17 cellular contexts compared by ENCODE assay signal in genomic region chr2:60671971-60672370, GRCh38.
DNase-seq lines count a peak whose midpoint lies in the region; ATAC-seq and TF ChIP-seq lines count a peak whose summit lies in the region.
"Had no signal": no experiment of that assay in that cellular context is flagged by ENCODE, and none has a peak within 500 bp of the region (broad histone marks: within the 10 kb centered on the region; RNA-seq: fewer than 3 reads in every experiment).

No MANE protein-coding gene starts in this region.

- 0 out of 2 replicates have a peak overlapping the region, but pooled peaks have one; percentile 10 for H3K27ac Mint-ChIP-seq in GM23338
- H3K27ac Mint-ChIP-seq: B cell; CD4-positive, alpha-beta T cell; CD8-positive, alpha-beta T cell had no signal

- H3K79me2 ChIP-seq in GM23338 (replicated peaks; ENCODE audit: insufficient read depth) (no peaks in the 10 kb centered on the region), neural cell (replicated peaks; ENCODE audit: insufficient read depth, low read length) (no peaks in the 10 kb centered on the region)

- TF ChIP-seq POLR2A in uterus (IDR thresholded peaks at IDR 0.05) = no peak

- H3K27me3 ChIP-seq in GM23338 (ENCODE audit: insufficient read depth) = no peaks in the 10 kb centered on the region
- H3K27me3 ChIP-seq in neural cell (ENCODE audit: insufficient read depth, low read depth, low read length) = no peaks in the 10 kb centered on the region
- H3K27me3 ChIP-seq in uterus = no peaks in the 10 kb centered on the region
- H3K27me3 ChIP-seq: BLaER1 treated with 17β-estradiol and CSF1 and Interleukin-3, amounts not matched to agents 10 nM and 100 nM had no signal

- H3K4me1 ChIP-seq in GM23338 (ENCODE audit: insufficient read depth) = peaks cover 17% of the 10 kb centered on the region
- H3K4me1 ChIP-seq in uterus = no peaks in the 10 kb centered on the region
- H3K4me1 ChIP-seq: A549, Caco-2 had no signal

- no peak overlapping the region for H3K9ac ChIP-seq in neural cell (ENCODE audit: low read length)
- H3K9ac ChIP-seq: BLaER1 treated with 17β-estradiol and CSF1 and Interleukin-3, amounts not matched to agents 10 nM and 100 nM had no signal

- TF ChIP-seq RAD21 in neural cell (conservative IDR thresholded peaks at IDR 0.05) = no peak

- H2AFZ ChIP-seq in GM23338 = peak overlapping the region; percentile 45; the same call in 1 of the 2 replicates
- H2AFZ ChIP-seq in neural cell (ENCODE audit: low read depth, low read length) = no peak overlapping the region

- H3K36me3 Mint-ChIP-seq in GM23338 (ENCODE audit: low read depth) = no peaks in the 10 kb centered on the region
- H3K36me3 Mint-ChIP-seq: CD8-positive, alpha-beta T cell had no signal

- H4K20me1 ChIP-seq in GM23338 (replicated peaks; ENCODE audit: insufficient read depth) (no peaks in the 10 kb centered on the region), neural cell (ENCODE audit: insufficient read depth) (no peaks in the 10 kb centered on the region)
- H4K20me1 ChIP-seq: BLaER1 treated with 17β-estradiol and CSF1 and Interleukin-3, amounts not matched to agents 10 nM and 100 nM had no signal

- H3K4me3 ChIP-seq in GM23338 (no peak overlapping the region), neural cell (ENCODE audit: low read length) (peak overlapping the region; percentile 15), uterus (no peak overlapping the region)
- H3K4me3 ChIP-seq: A549; BLaER1 treated with 17β-estradiol and CSF1 and Interleukin-3, amounts not matched to agents 10 nM and 100 nM had no signal

- no peaks in the 10 kb centered on the region for H3K9me3 ChIP-seq in neural cell (ENCODE audit: low read length)
- H3K9me3 ChIP-seq in uterus = no peaks in the 10 kb centered on the region
- H3K9me3 ChIP-seq: A549; BLaER1 treated with 17β-estradiol and CSF1 and Interleukin-3, amounts not matched to agents 10 nM and 100 nM; Caco-2 had no signal

- ATAC-seq in GM23338 = no peak
- no peak for ATAC-seq in GM21619 (IDR thresholded peaks at IDR 0.05; ENCODE audit: unreplicated experiment)
- ATAC-seq: A549; CD8-positive, alpha-beta T cell had no signal

- intact Hi-C loops in uterus (cut with DNase I; ENCODE audit: low total_unique reads) = no loop called here

- no peaks in the 10 kb centered on the region for H3K9me3 Mint-ChIP-seq in GM23338
- H3K9me3 Mint-ChIP-seq: CD4-positive, alpha-beta T cell; CD8-positive, alpha-beta T cell had no signal

- H3K27me3 Mint-ChIP-seq in GM23338 (ENCODE audit: insufficient read depth, low read depth, poor library complexity) = peaks cover 3% of the 10 kb centered on the region
- H3K27me3 Mint-ChIP-seq: B cell had no signal

- no peak overlapping the region for H3K4me3 Mint-ChIP-seq in GM23338
- H3K4me3 Mint-ChIP-seq: B cell; CD4-positive, alpha-beta T cell; CD8-positive, alpha-beta T cell had no signal

- H3K36me3 ChIP-seq in GM23338 (ENCODE audit: insufficient read depth) = no peaks in the 10 kb centered on the region
- H3K36me3 ChIP-seq in neural cell (ENCODE audit: insufficient read depth, low read length) = no peaks in the 10 kb centered on the region
- no peaks in the 10 kb centered on the region for H3K36me3 ChIP-seq in uterus
- H3K36me3 ChIP-seq: BLaER1 treated with 17β-estradiol and CSF1 and Interleukin-3, amounts not matched to agents 10 nM and 100 nM had no signal

- H3K9me2 ChIP-seq in GM23338 (ENCODE audit: insufficient read depth) (no peaks in the 10 kb centered on the region), neural cell (ENCODE audit: insufficient read depth, low read length) (no peaks in the 10 kb centered on the region)

- DNase-seq in GM23338 (ENCODE audit: low spot score) (no peak), putamen (ENCODE audit: low spot score) (peak; percentile 61), uterus (no peak)
- DNase-seq: AML-193; Caco-2; Calu3; CD4-positive, alpha-beta T cell; CD8-positive, alpha-beta T cell; DMS79 treated with DMSO at 0.1 percent for 48 hours; GF-D8 had no signal

- TF ChIP-seq EP300 in neural cell (conservative IDR thresholded peaks at IDR 0.05; ENCODE audit: poor library complexity, severe bottlenecking) = peak; percentile 41

- H3K27ac ChIP-seq in GM23338 (ENCODE audit: low read depth) = no peak overlapping the region
- peak overlapping the region; percentile 20 for H3K27ac ChIP-seq in neural cell (ENCODE audit: low read length)
- no peak overlapping the region for H3K27ac ChIP-seq in uterus
- H3K27ac ChIP-seq: 22Rv1; A549; BLaER1 treated with 17β-estradiol and CSF1 and Interleukin-3, amounts not matched to agents 10 nM and 100 nM; C4-2B had no signal

- no peak for TF ChIP-seq CTCF in GM23338 (conservative IDR thresholded peaks at IDR 0.05; ENCODE audit: low read depth in 2 of 2)
- no peak for TF ChIP-seq CTCF in neural cell (IDR thresholded peaks at IDR 0.05; ENCODE audit: poor library complexity, severe bottlenecking)
- no peak for TF ChIP-seq CTCF in uterus (IDR thresholded peaks at IDR 0.05)

- H3K4me1 Mint-ChIP-seq in GM23338 = peaks cover 15% of the 10 kb centered on the region; the same call in 2 of the 3 replicates

- H3K4me2 ChIP-seq in GM23338 (no peak overlapping the region), neural cell (ENCODE audit: low read length) (no peak overlapping the region)
- H3K4me2 ChIP-seq: A549; BLaER1 treated with 17β-estradiol and CSF1 and Interleukin-3, amounts not matched to agents 10 nM and 100 nM had no signal

- no peaks in the 10 kb centered on the region for H3F3A ChIP-seq in GM23338 (replicated peaks; ENCODE audit: low read depth)
- no peaks in the 10 kb centered on the region for H3F3A ChIP-seq in neural cell (ENCODE audit: insufficient read depth, low read length, poor library complexity, severe bottlenecking)

TF ChIP-seq in GM23338, 12 proteins besides CTCF, POLR2A, EP300 and RAD21 (continues in another document):
- TF ChIP-seq REST (IDR thresholded peaks at IDR 0.05; ENCODE audit: unreplicated experiment) (no peak), ZNF114 (CRISPR knock-in tag; IDR thresholded peaks at IDR 0.05) (no peak), EZH2phosphoT487 (IDR thresholded peaks at IDR 0.05; ENCODE audit: unreplicated experiment) (no peak), ZNF331 (CRISPR knock-in tag; IDR thresholded peaks at IDR 0.05; ENCODE audit: low read depth) (no peak), EZH2 (IDR thresholded peaks at IDR 0.05; ENCODE audit: low read depth, unreplicated experiment) (no peak), NANOG (IDR thresholded peaks at IDR 0.05; ENCODE audit: borderline replicate concordance) (no peak)

TF ChIP-seq in neural cell, 6 proteins besides CTCF, POLR2A, EP300 and RAD21:
- TF ChIP-seq MXI1 (conservative IDR thresholded peaks at IDR 0.05; ENCODE audit: poor library complexity, severe bottlenecking) (no peak), REST (IDR thresholded peaks at IDR 0.05; ENCODE audit: borderline replicate concordance) (no peak), TAF1 (IDR thresholded peaks at IDR 0.05; ENCODE audit: low read depth) (no peak), SMC3 (conservative IDR thresholded peaks at IDR 0.05; ENCODE audit: poor library complexity) (no peak), POLR2AphosphoS5 (IDR thresholded peaks at IDR 0.05) (no peak), EZH2 (IDR thresholded peaks at IDR 0.05; ENCODE audit: borderline replicate concordance, insufficient read depth, low read length, poor library complexity, severe bottlenecking) (no peak)
TF ChIP-seq in neural cell: peak in this region for 0.
